ENCODE assay signal across 17 cellular contexts in genomic region chr9:75169623-75170022, GRCh38.
DNase-seq lines count a peak whose midpoint lies in the region; ATAC-seq, FAIRE-seq and TF ChIP-seq lines count a peak whose summit lies in the region.
"Had no signal": no experiment of that assay in that cellular context is flagged by ENCODE, and none has a peak within 500 bp of the region (broad histone marks: within the 10 kb centered on the region; RNA-seq: fewer than 3 reads in every experiment).

No MANE protein-coding gene starts in this region.

- no peak overlapping the region for H2BK20ac ChIP-seq in H9 (ENCODE audit: low read depth, low read length, poor library complexity, severe bottlenecking)

- H3K9me3 Mint-ChIP-seq in H9 = peaks cover 9 to 15% of the 10 kb centered on the region in 2 experiments

- H3K4me3 ChIP-seq in K562 = no peak overlapping the region
- H3K4me3 ChIP-seq in keratinocyte (ENCODE audit: control insufficient read depth in 2 of 3, extremely low read depth in 1 of 3, insufficient read depth in 2 of 3, low read depth in 1 of 3, low read length in 3 of 3) = no peak overlapping the region
- H3K4me3 ChIP-seq: adrenal gland; BLaER1 treated with 17β-estradiol and CSF1 and Interleukin-3, amounts not matched to agents 10 nM and 100 nM; tibial artery had no signal

- no peak for TF ChIP-seq POLR2A in K562 (conservative IDR thresholded peaks at IDR 0.05)

- H4K20me1 ChIP-seq in H9 (ENCODE audit: control insufficient read depth, insufficient read depth, insufficient read length) (no peaks in the 10 kb centered on the region), K562 (replicated peaks; ENCODE audit: control insufficient read depth, insufficient read depth, low read length) (no peaks in the 10 kb centered on the region), keratinocyte (ENCODE audit: control insufficient read depth, extremely low read depth, insufficient read depth, low read length) (no peaks in the 10 kb centered on the region)
- H4K20me1 ChIP-seq: BLaER1 treated with 17β-estradiol and CSF1 and Interleukin-3, amounts not matched to agents 10 nM and 100 nM had no signal

- no peak overlapping the region for H2AK5ac ChIP-seq in H9 (ENCODE audit: insufficient read length, low read length)

- in situ Hi-C loops in K562 (cut with MboI) = no loop called here

- no peak overlapping the region for H3K9ac ChIP-seq in H9 (ENCODE audit: extremely low read depth, insufficient read length, low read length)
- no peak overlapping the region for H3K9ac ChIP-seq in K562 (ENCODE audit: insufficient read depth in 1 of 2, low read depth in 2 of 2, low read length in 2 of 2)
- no peak overlapping the region for H3K9ac ChIP-seq in keratinocyte (ENCODE audit: control insufficient read depth, extremely low read depth, insufficient read depth, low read length)
- H3K9ac ChIP-seq: BLaER1 treated with 17β-estradiol and CSF1 and Interleukin-3, amounts not matched to agents 10 nM and 100 nM had no signal

- H3K4me1 ChIP-seq in H9 (ENCODE audit: insufficient read depth, low read length) = no peaks in the 10 kb centered on the region; the same call in 1 of the 2 replicates
- peaks cover 0 to 12% of the 10 kb centered on the region in 2 experiments; a peak in 4 of 5 replicates for H3K4me1 ChIP-seq in K562 (replicated peaks in 1 of 2; ENCODE audit: control insufficient read depth in 2 of 2, insufficient read depth in 2 of 2, low read length in 2 of 2)
- H3K4me1 ChIP-seq in keratinocyte (ENCODE audit: control insufficient read depth, extremely low read depth, insufficient read depth, low read length) = peaks cover 32% of the 10 kb centered on the region
- H3K4me1 ChIP-seq: adrenal gland, tibial artery had no signal

- TF ChIP-seq CTCF in H9 (conservative IDR thresholded peaks at IDR 0.05) (no peak), K562 (IDR thresholded peaks at IDR 0.05 in 2 of 3, conservative IDR thresholded peaks at IDR 0.05 in 1 of 3; ENCODE audit: insufficient read depth in 2 of 3, low read depth in 1 of 3, low read length in 3 of 3) (no peak), keratinocyte (optimal IDR thresholded peaks at IDR 0.05 in 1 of 3, IDR thresholded peaks at IDR 0.05 in 1 of 3, conservative IDR thresholded peaks at IDR 0.05 in 1 of 3; ENCODE audit: extremely low read depth in 1 of 3, insufficient read depth in 2 of 3, low read length in 3 of 3) (no peak), GM20000 (IDR thresholded peaks at IDR 0.05; ENCODE audit: extremely low read depth, missing control alignments) (no peak)

- H3K4ac ChIP-seq in H9 (ENCODE audit: low read depth, low read length) = no peak overlapping the region

- no peaks in the 10 kb centered on the region for H3K27me3 Mint-ChIP-seq in H9 (ENCODE audit: low read depth)

- no peaks in the 10 kb centered on the region for H3K27me3 ChIP-seq in H9 (ENCODE audit: insufficient read depth, low read length)
- no peaks in the 10 kb centered on the region for H3K27me3 ChIP-seq in K562 (ENCODE audit: control insufficient read depth in 2 of 2, insufficient read depth in 2 of 2, low read length in 2 of 2)
- H3K27me3 ChIP-seq in keratinocyte (ENCODE audit: control insufficient read depth, extremely low read depth, insufficient read depth, low read length) = no peaks in the 10 kb centered on the region
- H3K27me3 ChIP-seq: adrenal gland; BLaER1 treated with 17β-estradiol and CSF1 and Interleukin-3, amounts not matched to agents 10 nM and 100 nM; tibial artery had no signal

- no TSS peak for BruUV-seq in K562 (replicated peaks; lab: Mats Ljungman, UMichigan)

- POLR2A ChIA-PET in K562 (lab: Yijun Ruan, JAX) = no interaction called here

- peak overlapping the region in 2 of 3 experiments; percentile 41 to 78; a peak in 3 of 7 replicates for H3K27ac Mint-ChIP-seq in H9

- H2BK120ac ChIP-seq in H9 (ENCODE audit: low read depth, low read length, poor library complexity, severe bottlenecking) = peak overlapping the region; percentile 61

- CTCF ChIA-PET in K562 (lab: Yijun Ruan, JAX; ENCODE audit: low intra/inter-chr PET ratio) = no interaction called here

- no peak overlapping the region for H3K4me2 ChIP-seq in H9 (ENCODE audit: insufficient read depth, insufficient read length, low read length)
- 0 out of 2 replicates have a peak overlapping the region, but pooled peaks have one; percentile 1 for H3K4me2 ChIP-seq in K562 (ENCODE audit: insufficient read depth, low read length)
- H3K4me2 ChIP-seq in keratinocyte (ENCODE audit: control insufficient read depth, extremely low read depth, insufficient read depth, low read depth, low read length) = peak overlapping the region; percentile 45

- ATAC-seq in K562 = peak; percentile 68
- ATAC-seq in GM21576 (IDR thresholded peaks at IDR 0.05; ENCODE audit: unreplicated experiment) = no peak
- no peak for ATAC-seq in GM18867 (IDR thresholded peaks at IDR 0.05; ENCODE audit: unreplicated experiment)
- ATAC-seq: activated T-cell treated with anti-CD3 and anti-CD28 coated beads, Interleukin-2, amount 50 U/mL, for 4 hours; esophagus mucosa had no signal

- peaks cover 5 to 17% (median 10%) of the 10 kb centered on the region in 3 experiments; a peak in 5 of 7 replicates for H3K36me3 Mint-ChIP-seq in H9 (ENCODE audit: insufficient read depth in 1 of 3, low read depth in 3 of 3)

- H3K36me3 ChIP-seq in K562 (ENCODE audit: control insufficient read depth, insufficient read depth, low read length) = no peaks in the 10 kb centered on the region; the same call in 2 of the 3 replicates
- no peaks in the 10 kb centered on the region for H3K36me3 ChIP-seq in keratinocyte (ENCODE audit: control insufficient read depth in 2 of 2, extremely low read depth in 1 of 2, insufficient read depth in 2 of 2, low read length in 2 of 2)
- H3K36me3 ChIP-seq: adrenal gland had no signal

- TF ChIP-seq EP300 in K562 (IDR thresholded peaks at IDR 0.05; ENCODE audit: low read length) = no peak

- H4K5ac ChIP-seq in H9 (ENCODE audit: insufficient read length, low read depth, low read length) = no peak overlapping the region

- H3K79me2 ChIP-seq in H9 (ENCODE audit: insufficient read depth, low read length) (no peaks in the 10 kb centered on the region), K562 (ENCODE audit: control insufficient read depth, insufficient read depth, low read length) (no peaks in the 10 kb centered on the region), keratinocyte (ENCODE audit: control insufficient read depth, insufficient read depth, low read length) (no peaks in the 10 kb centered on the region)

- H3T11ph ChIP-seq in H9 (ENCODE audit: low read length) = no peak overlapping the region

- H3K9me1 ChIP-seq in K562 (ENCODE audit: control insufficient read depth, insufficient read depth, low read length) (no peaks in the 10 kb centered on the region), keratinocyte (ENCODE audit: control insufficient read depth, extremely low read depth, insufficient read depth, low read length) (no peaks in the 10 kb centered on the region)

- no peak for TF ChIP-seq RAD21 in K562 (CRISPR knock-in tag; conservative IDR thresholded peaks at IDR 0.05 in 1 of 2, IDR thresholded peaks at IDR 0.05 in 1 of 2)

- H3K79me1 ChIP-seq in H9 (ENCODE audit: insufficient read depth, low read depth, low read length, poor library complexity, severe bottlenecking) = no peaks in the 10 kb centered on the region

- no peak overlapping the region for H3K14ac ChIP-seq in H9 (ENCODE audit: insufficient read depth, low read length)

- no peak overlapping the region for H3K4me3 Mint-ChIP-seq in H9
- H3K4me3 Mint-ChIP-seq: activated T-cell treated with anti-CD3 and anti-CD28 coated beads, Interleukin-2, amount 50 U/mL, for 4 hours had no signal

- intact Hi-C loops in K562 (cut with micrococcal nuclease) = no loop called here

- H3K4me1 Mint-ChIP-seq in H9 = peaks cover 9 to 10% of the 10 kb centered on the region in 2 experiments

- H3K9me3 ChIP-seq in H9 (ENCODE audit: control insufficient read depth, low read depth, low read length) (no peaks in the 10 kb centered on the region), K562 (replicated peaks; ENCODE audit: control insufficient read depth, insufficient read depth, low read depth, low read length) (no peaks in the 10 kb centered on the region), keratinocyte (ENCODE audit: control insufficient read depth, low read depth, low read length) (peaks cover 2% of the 10 kb centered on the region)

- no peak overlapping the region for H3K23ac ChIP-seq in H9 (ENCODE audit: insufficient read length, low read depth, low read length)

- no CpG with 5 or more reads among the region's 4 CpGs for whole genome bisulfite sequencing in H9 (ENCODE audit: extremely low coverage, insufficient read length, low lambda C conversion rate)
- 0% methylated on average over 2 of the region's 4 CpGs for WGBS in K562 (ENCODE audit: insufficient coverage, low coverage, missing lambda C conversion rate)

- H3K23me2 ChIP-seq in H9 (ENCODE audit: insufficient read length, low read depth, low read length, poor library complexity, severe bottlenecking) = no peaks in the 10 kb centered on the region

- no peak overlapping the region for H2BK5ac ChIP-seq in H9 (ENCODE audit: insufficient read length, low read length)

- dilution Hi-C loops in keratinocyte (cut with MboI; ENCODE audit: extremely low pct_ligation_motif_present, low sequenced_read_pairs) = no loop called here

- H3K18ac ChIP-seq in H9 (ENCODE audit: insufficient read length, low read depth, low read length) = no peak overlapping the region

- no peak for DNase-seq in H9
- peak; percentile 77 for DNase-seq in M059J (ENCODE audit: low read depth)
- peak in 2 of 4 experiments; percentile 9 to 10 for DNase-seq in K562 (ENCODE audit: extremely low read depth in 1 of 4, low spot score in 3 of 4)
- DNase-seq in keratinocyte (ENCODE audit: low read depth, low spot score) = no peak
- DNase-seq in GM20000 (ENCODE audit: low spot score) = no peak
- DNase-seq: activated CD4-positive, alpha-beta T cell treated with anti-CD3 and anti-CD28 coated beads for 4 hours; activated T-cell treated with anti-CD3 and anti-CD28 coated beads, Interleukin-2, amount 50 U/mL, for 4 hours; adrenal gland; DMS 273 treated with DMSO at 0.1 percent for 48 hours; RPMI8226; small intestine; tibial artery had no signal

- H2BK15ac ChIP-seq in H9 (ENCODE audit: low read depth, low read length) = no peak overlapping the region

- no peak overlapping the region for H3K27ac ChIP-seq in H9 (ENCODE audit: insufficient read length, low read depth, low read length)
- peak overlapping the region; percentile 67; the same call in 2 of the 3 replicates for H3K27ac ChIP-seq in K562 (ENCODE audit: extremely low read depth, low read depth, low read length)
- peak overlapping the region; percentile 45 for H3K27ac ChIP-seq in keratinocyte (ENCODE audit: control insufficient read depth, insufficient read depth, low read length)
- H3K27ac ChIP-seq: tibial artery had no signal

- FAIRE-seq in K562 (lab: Jason Lieb, UNC) (no peak), keratinocyte (lab: Jason Lieb, UNC) (peak; percentile 63)
- FAIRE-seq: colon, small intestine had no signal

- H3K56ac ChIP-seq in H9 (ENCODE audit: insufficient read length, low read depth, low read length) = no peak overlapping the region

- H2AFZ ChIP-seq in H9 (ENCODE audit: low read length) (no peak overlapping the region), K562 (ENCODE audit: low read depth, low read length) (peak overlapping the region; percentile 82), keratinocyte (ENCODE audit: control insufficient read depth, low read length) (no peak overlapping the region)

- H4K8ac ChIP-seq in H9 (replicated peaks; ENCODE audit: insufficient read length, low read depth, low read length) = no peak overlapping the region

- no peak overlapping the region for H4K91ac ChIP-seq in H9 (ENCODE audit: insufficient read length, low read depth, low read length)

- no peak overlapping the region for H2BK12ac ChIP-seq in H9 (ENCODE audit: insufficient read length, low read depth, low read length)
